Comparison of ENCODE assay signal across 3 cellular contexts in the genomic region with DNA sequence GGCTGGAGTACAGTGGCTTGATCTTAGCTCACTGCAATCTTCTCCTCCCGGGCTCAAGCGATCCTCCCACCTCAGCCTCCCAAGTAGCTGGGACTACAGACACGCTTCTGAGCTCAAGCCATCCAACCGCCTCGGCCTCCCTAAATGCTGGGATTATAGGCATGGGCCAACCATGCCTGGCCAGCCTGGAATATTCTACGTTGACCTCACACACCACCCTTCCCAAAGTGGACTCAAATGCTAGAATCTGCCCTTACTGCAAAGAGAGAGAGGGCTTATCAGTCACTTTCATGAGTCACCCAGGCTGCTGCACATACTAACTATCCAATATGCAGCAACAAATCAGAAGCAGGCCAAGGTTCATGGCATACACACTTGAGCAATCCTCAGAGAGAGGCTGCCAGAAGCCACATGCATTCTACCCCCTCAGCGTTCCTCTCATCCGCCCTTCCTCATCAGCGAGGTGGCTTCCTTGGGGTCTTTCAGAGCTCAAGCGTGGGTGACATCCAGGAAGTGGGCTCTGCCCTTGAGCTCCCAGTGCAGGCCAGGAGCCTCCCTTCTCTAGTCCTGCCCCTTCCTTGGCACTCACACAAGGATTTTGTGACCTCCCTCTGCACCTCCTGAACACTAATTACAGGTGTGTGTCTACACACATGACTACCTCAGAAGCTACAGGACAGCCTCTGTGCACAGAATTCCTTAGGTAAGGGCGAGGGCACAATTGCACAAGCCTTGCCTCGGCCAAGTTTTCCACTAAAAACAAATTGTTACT.
TF ChIP-seq lines count a peak whose summit lies in the region.

No MANE protein-coding gene starts in this region.

TF ChIP-seq in IMR-90, 13 proteins besides CTCF, POLR2A, EP300 and RAD21:
- no peak for TF ChIP-seq ELK1 (IDR thresholded peaks at IDR 0.05; ENCODE audit: borderline replicate concordance, low read depth, low read length)
- TF ChIP-seq SMC3 (IDR thresholded peaks at IDR 0.05; ENCODE audit: low read depth, low read length): no peak
- no peak for TF ChIP-seq CHD1 (IDR thresholded peaks at IDR 0.05; ENCODE audit: low read depth, low read length)
- peak; percentile 31; the same call in 1 of the 2 replicates for TF ChIP-seq MAFK (IDR thresholded peaks at IDR 0.05; ENCODE audit: low read depth, low read length)
- TF ChIP-seq NFE2L2 (IDR thresholded peaks at IDR 0.05; ENCODE audit: low read depth, low read length): no peak
- TF ChIP-seq USF2 (IDR thresholded peaks at IDR 0.05; ENCODE audit: low read depth, low read length): no peak
- no peak for TF ChIP-seq MXI1 (IDR thresholded peaks at IDR 0.05; ENCODE audit: borderline replicate concordance, low read depth, low read length)
- TF ChIP-seq FOS (IDR thresholded peaks at IDR 0.05; ENCODE audit: low read depth, low read length): peak; percentile 95
- no peak for TF ChIP-seq RCOR1 (IDR thresholded peaks at IDR 0.05; ENCODE audit: insufficient replicate concordance, low read length)
- peak; percentile 98 for TF ChIP-seq CEBPB (IDR thresholded peaks at IDR 0.05; ENCODE audit: low read depth, low read length)
- peak; percentile 50; the same call in 1 of the 2 replicates for TF ChIP-seq MAZ (IDR thresholded peaks at IDR 0.05; ENCODE audit: borderline replicate concordance, low read depth, low read length)
- no peak for TF ChIP-seq RFX5 (IDR thresholded peaks at IDR 0.05; ENCODE audit: low read depth, low read length)
- 0 out of 2 replicates have a peak, but pooled peaks have one; percentile 37 for TF ChIP-seq BHLHE40 (IDR thresholded peaks at IDR 0.05; ENCODE audit: low read depth, low read length)
TF ChIP-seq in IMR-90: peak in this region for 5.

TF ChIP-seq in K562, 482 proteins besides CTCF, POLR2A, EP300 and RAD21 (continues in another document):
- TF ChIP-seq DIDO1 (tag; IDR thresholded peaks at IDR 0.05; ENCODE audit: low read depth) (no peak), CEBPG (CRISPR knock-in tag; IDR thresholded peaks at IDR 0.05) (0 out of 2 replicates have a peak, but pooled peaks have one; percentile 38), CEBPG (tag; conservative IDR thresholded peaks at IDR 0.05 in 1 of 2, IDR thresholded peaks at IDR 0.05 in 1 of 2) (peak; percentile 72 to 78), ZNF766 (CRISPR knock-in tag; conservative IDR thresholded peaks at IDR 0.05) (0 out of 2 replicates have a peak, but pooled peaks have one; percentile 38), ZNF77 (CRISPR knock-in tag; IDR thresholded peaks at IDR 0.05) (no peak), ZNF609 (CRISPR knock-in tag; IDR thresholded peaks at IDR 0.05; ENCODE audit: borderline replicate concordance) (no peak), SAFB2 (IDR thresholded peaks at IDR 0.05; ENCODE audit: borderline replicate concordance, low read depth, low read length, severe bottlenecking) (no peak), ZKSCAN8 (CRISPR knock-in tag; IDR thresholded peaks at IDR 0.05) (no peak), RCOR1 (IDR thresholded peaks at IDR 0.05; ENCODE audit: borderline replicate concordance in 1 of 2, low read depth in 2 of 2, low read length in 2 of 2) (peak; percentile 17 to 90; a peak in 2 of 4 replicates), DPF2 (IDR thresholded peaks at IDR 0.05) (peak; percentile 83), ZNF146 (CRISPR knock-in tag; IDR thresholded peaks at IDR 0.05; ENCODE audit: unreplicated experiment) (no peak), STAT5B (CRISPR knock-in tag; IDR thresholded peaks at IDR 0.05) (no peak), KDM1A (IDR thresholded peaks at IDR 0.05) (peak; percentile 84 to 89), SRSF1 (IDR thresholded peaks at IDR 0.05; ENCODE audit: low read depth, low read length) (no peak), ID3 (CRISPR knock-in tag; IDR thresholded peaks at IDR 0.05) (no peak), ID3 (tag; IDR thresholded peaks at IDR 0.05) (no peak), ZNF12 (CRISPR knock-in tag; IDR thresholded peaks at IDR 0.05) (peak; percentile 98), MAFF (IDR thresholded peaks at IDR 0.05; ENCODE audit: low read length) (peak; percentile 24; the same call in 1 of the 2 replicates), PHB (CRISPR knock-in tag; IDR thresholded peaks at IDR 0.05) (no peak), CBX8 (IDR thresholded peaks at IDR 0.05; ENCODE audit: borderline replicate concordance, extremely low read depth, low read depth, low read length, poor library complexity, severe bottlenecking) (no peak), HDAC1 (IDR thresholded peaks at IDR 0.05) (peak in 1 of 2 experiments; percentile 49; a peak in 1 of 4 replicates), SMARCA4 (IDR thresholded peaks at IDR 0.05) (peak; percentile 87), ATF1 (CRISPR knock-in tag; IDR thresholded peaks at IDR 0.05) (no peak), ATF1 (tag; IDR thresholded peaks at IDR 0.05) (peak; percentile 29; the same call in 1 of the 2 replicates), ZNF253 (CRISPR knock-in tag; conservative IDR thresholded peaks at IDR 0.05) (no peak)
- TF ChIP-seq, protein P1, sequence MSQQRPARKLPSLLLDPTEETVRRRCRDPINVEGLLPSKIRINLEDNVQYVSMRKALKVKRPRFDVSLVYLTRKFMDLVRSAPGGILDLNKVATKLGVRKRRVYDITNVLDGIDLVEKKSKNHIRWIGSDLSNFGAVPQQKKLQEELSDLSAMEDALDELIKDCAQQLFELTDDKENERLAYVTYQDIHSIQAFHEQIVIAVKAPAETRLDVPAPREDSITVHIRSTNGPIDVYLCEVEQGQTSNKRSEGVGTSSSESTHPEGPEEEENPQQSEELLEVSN (IDR thresholded peaks at IDR 0.05; ENCODE audit: borderline replicate concordance in 1 of 2, extremely low read depth in 1 of 2, insufficient read depth in 1 of 2, insufficient read length in 1 of 2, low read depth in 1 of 2, low read length in 1 of 2, poor library complexity in 1 of 2, severe bottlenecking in 1 of 2): no peak

TF ChIP-seq in liver, 16 proteins besides CTCF, POLR2A, EP300 and RAD21:
- TF ChIP-seq YY1 (IDR thresholded peaks at IDR 0.05) (peak; percentile 87), JUND (IDR thresholded peaks at IDR 0.05) (peak; percentile 99 to 100), GABPA (IDR thresholded peaks at IDR 0.05 in 1 of 2, conservative IDR thresholded peaks at IDR 0.05 in 1 of 2) (no peak), TAF1 (conservative IDR thresholded peaks at IDR 0.05) (no peak), FOXA1 (IDR thresholded peaks at IDR 0.05) (no peak), EGR1 (IDR thresholded peaks at IDR 0.05; ENCODE audit: low read depth in 2 of 2) (peak in 1 of 2 donors; percentile 28), HNF4G (IDR thresholded peaks at IDR 0.05) (peak; percentile 64), NR2F2 (IDR thresholded peaks at IDR 0.05) (peak; percentile 78), RXRA (IDR thresholded peaks at IDR 0.05) (peak; percentile 95 to 96), HNF4A (conservative IDR thresholded peaks at IDR 0.05) (peak; percentile 85 to 87), SP1 (IDR thresholded peaks at IDR 0.05) (peak; percentile 99), FOXA2 (IDR thresholded peaks at IDR 0.05) (peak; percentile 31)
- TF ChIP-seq, protein P2, sequence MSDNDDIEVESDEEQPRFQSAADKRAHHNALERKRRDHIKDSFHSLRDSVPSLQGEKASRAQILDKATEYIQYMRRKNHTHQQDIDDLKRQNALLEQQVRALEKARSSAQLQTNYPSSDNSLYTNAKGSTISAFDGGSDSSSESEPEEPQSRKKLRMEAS (IDR thresholded peaks at IDR 0.05): peak; percentile 97
- TF ChIP-seq, protein P3, sequence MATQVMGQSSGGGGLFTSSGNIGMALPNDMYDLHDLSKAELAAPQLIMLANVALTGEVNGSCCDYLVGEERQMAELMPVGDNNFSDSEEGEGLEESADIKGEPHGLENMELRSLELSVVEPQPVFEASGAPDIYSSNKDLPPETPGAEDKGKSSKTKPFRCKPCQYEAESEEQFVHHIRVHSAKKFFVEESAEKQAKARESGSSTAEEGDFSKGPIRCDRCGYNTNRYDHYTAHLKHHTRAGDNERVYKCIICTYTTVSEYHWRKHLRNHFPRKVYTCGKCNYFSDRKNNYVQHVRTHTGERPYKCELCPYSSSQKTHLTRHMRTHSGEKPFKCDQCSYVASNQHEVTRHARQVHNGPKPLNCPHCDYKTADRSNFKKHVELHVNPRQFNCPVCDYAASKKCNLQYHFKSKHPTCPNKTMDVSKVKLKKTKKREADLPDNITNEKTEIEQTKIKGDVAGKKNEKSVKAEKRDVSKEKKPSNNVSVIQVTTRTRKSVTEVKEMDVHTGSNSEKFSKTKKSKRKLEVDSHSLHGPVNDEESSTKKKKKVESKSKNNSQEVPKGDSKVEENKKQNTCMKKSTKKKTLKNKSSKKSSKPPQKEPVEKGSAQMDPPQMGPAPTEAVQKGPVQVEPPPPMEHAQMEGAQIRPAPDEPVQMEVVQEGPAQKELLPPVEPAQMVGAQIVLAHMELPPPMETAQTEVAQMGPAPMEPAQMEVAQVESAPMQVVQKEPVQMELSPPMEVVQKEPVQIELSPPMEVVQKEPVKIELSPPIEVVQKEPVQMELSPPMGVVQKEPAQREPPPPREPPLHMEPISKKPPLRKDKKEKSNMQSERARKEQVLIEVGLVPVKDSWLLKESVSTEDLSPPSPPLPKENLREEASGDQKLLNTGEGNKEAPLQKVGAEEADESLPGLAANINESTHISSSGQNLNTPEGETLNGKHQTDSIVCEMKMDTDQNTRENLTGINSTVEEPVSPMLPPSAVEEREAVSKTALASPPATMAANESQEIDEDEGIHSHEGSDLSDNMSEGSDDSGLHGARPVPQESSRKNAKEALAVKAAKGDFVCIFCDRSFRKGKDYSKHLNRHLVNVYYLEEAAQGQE (IDR thresholded peaks at IDR 0.05): peak; percentile 80
- TF ChIP-seq, protein P4, sequence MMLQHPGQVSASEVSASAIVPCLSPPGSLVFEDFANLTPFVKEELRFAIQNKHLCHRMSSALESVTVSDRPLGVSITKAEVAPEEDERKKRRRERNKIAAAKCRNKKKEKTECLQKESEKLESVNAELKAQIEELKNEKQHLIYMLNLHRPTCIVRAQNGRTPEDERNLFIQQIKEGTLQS (IDR thresholded peaks at IDR 0.05): peak; percentile 98
- TF ChIP-seq, protein P5, sequence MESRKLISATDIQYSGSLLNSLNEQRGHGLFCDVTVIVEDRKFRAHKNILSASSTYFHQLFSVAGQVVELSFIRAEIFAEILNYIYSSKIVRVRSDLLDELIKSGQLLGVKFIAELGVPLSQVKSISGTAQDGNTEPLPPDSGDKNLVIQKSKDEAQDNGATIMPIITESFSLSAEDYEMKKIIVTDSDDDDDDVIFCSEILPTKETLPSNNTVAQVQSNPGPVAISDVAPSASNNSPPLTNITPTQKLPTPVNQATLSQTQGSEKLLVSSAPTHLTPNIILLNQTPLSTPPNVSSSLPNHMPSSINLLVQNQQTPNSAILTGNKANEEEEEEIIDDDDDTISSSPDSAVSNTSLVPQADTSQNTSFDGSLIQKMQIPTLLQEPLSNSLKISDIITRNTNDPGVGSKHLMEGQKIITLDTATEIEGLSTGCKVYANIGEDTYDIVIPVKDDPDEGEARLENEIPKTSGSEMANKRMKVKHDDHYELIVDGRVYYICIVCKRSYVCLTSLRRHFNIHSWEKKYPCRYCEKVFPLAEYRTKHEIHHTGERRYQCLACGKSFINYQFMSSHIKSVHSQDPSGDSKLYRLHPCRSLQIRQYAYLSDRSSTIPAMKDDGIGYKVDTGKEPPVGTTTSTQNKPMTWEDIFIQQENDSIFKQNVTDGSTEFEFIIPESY (IDR thresholded peaks at IDR 0.05): peak; percentile 82
TF ChIP-seq in liver: peak in this region for 13.
